Comparison of ENCODE assay signal across 1 cellular context in the genomic region with DNA sequence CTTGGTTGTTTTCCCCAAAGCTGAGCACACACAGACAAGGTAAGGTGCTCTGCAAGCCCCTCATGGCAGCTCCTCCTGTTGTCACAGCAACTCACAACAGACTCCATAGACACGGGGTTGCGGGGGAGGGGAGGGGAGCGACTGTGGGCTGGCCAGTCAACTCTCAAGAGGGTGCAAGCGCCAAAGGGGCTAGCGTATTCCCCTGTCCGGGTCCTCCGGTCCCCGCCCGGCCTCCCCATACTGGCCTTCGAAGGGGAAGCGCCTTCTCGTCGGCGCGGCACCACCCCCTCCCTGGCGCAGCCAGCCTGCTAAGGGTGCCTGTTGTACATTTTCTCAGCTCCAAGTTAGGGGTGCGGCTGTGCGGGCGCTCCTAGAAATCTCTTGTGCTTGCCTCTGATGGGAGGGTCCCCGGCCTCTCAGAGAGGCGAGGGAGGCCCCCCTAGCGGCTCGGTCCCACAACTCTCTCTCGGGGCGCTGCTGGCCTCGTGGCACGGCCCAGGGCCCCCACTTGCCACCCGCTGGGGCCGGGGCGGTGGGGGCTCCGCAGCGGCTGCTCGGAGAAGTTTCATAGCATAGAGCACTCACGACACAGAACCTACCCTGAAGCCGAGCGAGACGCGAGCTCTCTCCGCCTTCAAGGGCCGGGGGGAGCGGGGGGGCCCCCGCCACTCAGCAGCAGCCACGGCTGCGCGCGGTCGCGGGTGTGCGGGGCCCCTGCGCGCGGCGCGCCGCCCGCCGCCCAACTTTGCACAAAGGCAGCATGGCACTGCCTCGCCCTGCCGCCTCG.
TF ChIP-seq lines count a peak whose summit lies in the region.

No MANE protein-coding gene starts in this region.

TF ChIP-seq in IMR-90, 13 proteins besides CTCF, POLR2A, EP300 and RAD21:
- TF ChIP-seq NFE2L2 (IDR thresholded peaks at IDR 0.05; ENCODE audit: low read depth, low read length) (no peak), MXI1 (IDR thresholded peaks at IDR 0.05; ENCODE audit: borderline replicate concordance, low read depth, low read length) (peak; percentile 80; the same call in 1 of the 2 replicates), BHLHE40 (IDR thresholded peaks at IDR 0.05; ENCODE audit: low read depth, low read length) (no peak), FOS (IDR thresholded peaks at IDR 0.05; ENCODE audit: low read depth, low read length) (no peak)
